8 cellular contexts compared by ENCODE assay signal in the genomic region with DNA sequence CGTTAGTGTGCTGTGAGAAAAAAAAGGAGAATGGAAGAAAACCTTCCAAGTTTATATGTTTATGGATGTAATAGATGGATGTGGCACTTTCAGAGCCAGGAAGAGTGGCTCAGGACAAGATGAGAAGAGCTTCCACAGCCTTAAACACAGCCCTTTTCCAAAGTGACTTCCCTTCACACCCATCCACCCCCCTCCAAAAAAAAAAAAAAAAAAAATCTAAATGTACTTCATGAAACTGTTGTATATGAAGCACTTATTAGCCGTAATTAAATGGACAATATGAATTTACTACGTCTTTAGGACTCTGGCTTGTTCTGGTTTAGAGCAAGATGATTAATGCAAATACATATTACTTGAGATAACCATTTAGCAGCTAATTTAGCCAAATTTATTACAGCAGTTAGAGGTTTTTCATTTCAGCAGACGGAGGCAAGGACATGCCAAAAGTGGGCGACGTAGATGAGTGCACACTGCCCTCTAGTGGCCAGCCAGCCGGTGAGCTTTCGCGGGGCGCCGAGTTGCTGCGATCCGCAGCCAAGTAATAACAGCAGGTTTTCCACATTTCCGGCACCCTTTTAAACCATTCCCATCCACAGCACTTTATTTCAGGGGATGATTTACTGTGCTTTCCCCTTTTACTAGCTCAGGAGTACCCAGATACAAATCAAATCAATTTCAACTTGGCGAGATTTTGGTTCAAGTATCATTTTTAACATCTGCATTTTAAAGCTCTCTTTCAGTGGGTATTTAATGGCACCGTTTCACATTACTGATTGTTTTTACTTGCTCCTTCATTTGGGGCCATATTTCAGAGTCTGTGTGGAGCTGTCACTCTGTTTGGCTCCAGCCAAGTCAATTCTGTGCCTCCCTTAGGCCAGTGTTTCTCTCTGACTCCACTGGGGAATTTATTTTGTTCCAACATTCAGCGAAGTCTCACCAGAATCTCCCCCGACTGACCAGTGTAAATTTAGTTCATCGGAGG.
A peak's percentile ranks its signal among the peaks of the same experiment; 100 is the strongest.
DNase-seq lines count a peak whose midpoint lies in the region; ATAC-seq and TF ChIP-seq lines count a peak whose summit lies in the region.

No MANE protein-coding gene starts in this region.

- peak; percentile 10 to 69 (median 46) for DNase-seq in CD8-positive, alpha-beta T cell
- peak; percentile 62 to 69 for DNase-seq in SHP77 (lab: John Stamatoyannopoulos, UW)
- DNase-seq in activated naive CD4-positive, alpha-beta T cell (lab: John Stamatoyannopoulos, UW) = peak; percentile 21 to 55 (median 34)
- DNase-seq in foreskin melanocyte = peak; percentile 52
- peak in 54 of 56 donors; percentile 27 to 94 (median 70) for DNase-seq in nucleus accumbens (lab: John Stamatoyannopoulos, UW)
- peak; percentile 96 for DNase-seq in superior temporal gyrus (ENCODE audit: extremely low spot score)

- POLR2A ChIA-PET in CD8-positive, alpha-beta T cell (lab: Charles Lee) = no interaction called here

- H3K36me3 ChIP-seq in CD8-positive, alpha-beta T cell (ENCODE audit: insufficient read depth, low read length) = no peaks in the 10 kb centered on the region
- no peaks in the 10 kb centered on the region for H3K36me3 ChIP-seq in Loucy (ENCODE audit: insufficient read depth, low read length)

- CTCF ChIA-PET in CD8-positive, alpha-beta T cell (lab: Charles Lee) = interaction anchor here (0.6 to 2.8 kb wide), 20 partner anchors 10 to 1986 kb away, joined by 3 to 26 read pairs (median 4); no protein-coding TSS in a partner anchor

- H3K4me2 ChIP-seq in Loucy (ENCODE audit: low read depth, low read length, poor library complexity, severe bottlenecking) = peak overlapping the region; percentile 66

- H3K4me3 ChIP-seq in CD8-positive, alpha-beta T cell (ENCODE audit: low read depth, low read length) = no peak overlapping the region
- H3K4me3 ChIP-seq in Loucy (ENCODE audit: low read length, poor library complexity, severe bottlenecking) = peak overlapping the region; percentile 27

- H3K79me2 ChIP-seq in Loucy (ENCODE audit: insufficient read depth, low read length) = no peaks in the 10 kb centered on the region

- peak overlapping the region; percentile 75 for H2AFZ ChIP-seq in Loucy (ENCODE audit: low read length)

- H3K9me2 ChIP-seq in Loucy (replicated peaks; ENCODE audit: low read depth, low read length) = no peaks in the 10 kb centered on the region

- H3K9ac ChIP-seq in Loucy (ENCODE audit: low read depth, low read length, poor library complexity, severe bottlenecking) = no peak overlapping the region

- ATAC-seq in CD8-positive, alpha-beta T cell = no peak
- peak; percentile 53 for ATAC-seq in GM21447 (IDR thresholded peaks at IDR 0.05; ENCODE audit: unreplicated experiment)

- intact Hi-C loops in CD8-positive, alpha-beta T cell (cut with DNase I, micrococcal nuclease) = loop anchor here in 1 of 2 experiments (1.0 to 5.0 kb wide), 2 partner anchors 435 to 1216 kb away; no protein-coding TSS in a partner anchor

- no peak overlapping the region for H3K27ac ChIP-seq in CD8-positive, alpha-beta T cell (ENCODE audit: low read depth, low read length)

- H3K9me3 Mint-ChIP-seq in CD8-positive, alpha-beta T cell = no peaks in the 10 kb centered on the region

- TF ChIP-seq CTCF in CD8-positive, alpha-beta T cell (IDR thresholded peaks at IDR 0.05) = peak; percentile 81
- peak; percentile 99 for TF ChIP-seq CTCF in Loucy (conservative IDR thresholded peaks at IDR 0.05; ENCODE audit: low read length)

- no peaks in the 10 kb centered on the region for H3K9me3 ChIP-seq in CD8-positive, alpha-beta T cell (ENCODE audit: low read length)
- H3K9me3 ChIP-seq in Loucy (ENCODE audit: insufficient read depth, low read depth, low read length) = no peaks in the 10 kb centered on the region

- H3K4me3 Mint-ChIP-seq in CD8-positive, alpha-beta T cell = peak overlapping the region; percentile 50

- H3K4me1 ChIP-seq in CD8-positive, alpha-beta T cell (ENCODE audit: insufficient read depth, low read length) = no peaks in the 10 kb centered on the region
- H3K4me1 ChIP-seq in Loucy (ENCODE audit: insufficient read depth, low read length, poor library complexity, severe bottlenecking) = peaks cover 7% of the 10 kb centered on the region

- H3K27ac Mint-ChIP-seq in CD8-positive, alpha-beta T cell = no peak overlapping the region

- no peaks in the 10 kb centered on the region for H3F3A ChIP-seq in Loucy (ENCODE audit: low read depth)

- H3K27me3 Mint-ChIP-seq in CD8-positive, alpha-beta T cell (ENCODE audit: low read depth) = peaks cover 44% of the 10 kb centered on the region

- H3K4me1 Mint-ChIP-seq in CD8-positive, alpha-beta T cell (ENCODE audit: low read depth) = peaks cover 12% of the 10 kb centered on the region

- H3K27me3 ChIP-seq in CD8-positive, alpha-beta T cell (ENCODE audit: insufficient read depth, low read length) = no peaks in the 10 kb centered on the region
- no peaks in the 10 kb centered on the region for H3K27me3 ChIP-seq in Loucy (ENCODE audit: insufficient read depth, low read length, poor library complexity, severe bottlenecking)

- H3K36me3 Mint-ChIP-seq in CD8-positive, alpha-beta T cell = no peaks in the 10 kb centered on the region

- no peaks in the 10 kb centered on the region for H4K20me1 ChIP-seq in Loucy (ENCODE audit: insufficient read depth, low read length, poor library complexity, severe bottlenecking)

Comparison
In these comparisons a context has a peak if more than half of its experiments do, and no peak if none do; other contexts are left out.
1. DNase-seq: peak in every context shown above with its lines; median percentile 96 in superior temporal gyrus; 70 in nucleus accumbens; 66 in SHP77; 52 in foreskin melanocyte; 46 in CD8-positive, alpha-beta T cell; 34 in activated naive CD4-positive, alpha-beta T cell.